8 cellular contexts compared by ENCODE assay signal in the genomic region with DNA sequence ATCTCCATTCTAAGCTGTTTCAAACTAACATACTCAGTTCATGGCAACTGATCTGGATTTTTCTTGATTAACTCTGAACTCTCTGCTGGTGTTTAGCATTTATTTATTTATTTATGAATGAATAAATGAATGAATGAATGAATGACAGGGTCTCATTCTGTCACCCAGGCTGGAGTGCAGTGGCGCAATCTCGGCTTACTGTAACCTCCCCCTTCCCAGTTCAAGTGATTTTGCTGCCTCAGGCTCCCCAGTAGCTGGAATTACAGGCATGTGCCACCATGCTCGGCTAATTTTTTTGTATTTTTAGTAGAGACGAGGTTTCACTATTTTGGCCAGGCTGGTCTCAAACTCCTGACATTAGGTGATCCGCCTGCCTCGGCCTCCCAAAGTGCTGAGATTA.
DNase-seq lines count a peak whose midpoint lies in the region; FAIRE-seq and TF ChIP-seq lines count a peak whose summit lies in the region.
"Not testable (repeated sequence)": the region's sequence is repeated elsewhere in the genome, so short reads cannot be mapped to it uniquely, and the experiment has no call there.

No MANE protein-coding gene starts in this region.

- FAIRE-seq in astrocyte (lab: Jason Lieb, UNC): not testable (repeated sequence)

- 95% methylated on average over 6 of the region's 6 CpGs for WGBS in SK-N-SH (ENCODE audit: low lambda C conversion rate)
- no CpG with 5 or more reads among the region's 6 CpGs for WGBS in trophoblast cell (ENCODE audit: extremely low coverage, insufficient coverage, insufficient read length)
- 98% methylated on average over 6 of the region's 6 CpGs for WGBS in smooth muscle cell (ENCODE audit: low lambda C conversion rate)

- peaks cover 48% of the 10 kb centered on the region for H3K79me2 ChIP-seq in SK-N-SH (ENCODE audit: insufficient read depth)
- H3K79me2 ChIP-seq in astrocyte (ENCODE audit: insufficient read depth, low read length): peaks cover 13% of the 10 kb centered on the region
- not testable (repeated sequence) for H3K79me2 ChIP-seq in trophoblast cell (ENCODE audit: control insufficient read depth, insufficient read depth, low read length, poor library complexity)
- peaks cover 17% of the 10 kb centered on the region for H3K79me2 ChIP-seq in smooth muscle cell (ENCODE audit: low read depth)

- H3K27me3 Mint-ChIP-seq in Calu3 (ENCODE audit: unreplicated experiment); HFFc6 (ENCODE audit: insufficient read depth); astrocyte (ENCODE audit: low read depth, unreplicated experiment); mesothelial cell of epicardium (ENCODE audit: low read depth): not testable (repeated sequence)

- H3K27ac Mint-ChIP-seq in Calu3 (ENCODE audit: unreplicated experiment) (peak overlapping the region; percentile 45), HFFc6 (peak overlapping the region; percentile 64), mesothelial cell of epicardium (peak overlapping the region; percentile 35)
- H3K27ac Mint-ChIP-seq in astrocyte (ENCODE audit: unreplicated experiment): not testable (repeated sequence)

- H3K4me2 ChIP-seq in SK-N-SH; trophoblast cell (ENCODE audit: low read length); smooth muscle cell: not testable (repeated sequence)
- peak overlapping the region; percentile 20 for H3K4me2 ChIP-seq in astrocyte (ENCODE audit: low read length)

- not testable (repeated sequence) for H2AFZ ChIP-seq in SK-N-SH (ENCODE audit: low read depth); astrocyte (ENCODE audit: low read depth, low read length); trophoblast cell (ENCODE audit: insufficient read depth, low read length, poor library complexity); smooth muscle cell (ENCODE audit: low read depth)

- not testable (repeated sequence) for H4K91ac ChIP-seq in trophoblast cell (ENCODE audit: low read depth, low read length)

- not testable (repeated sequence) for H3K4me3 ChIP-seq in SK-N-SH (ENCODE audit: low read depth in 2 of 2, low read length in 1 of 2); astrocyte (ENCODE audit: insufficient read depth, low read depth, low read length); brain microvascular endothelial cell (ENCODE audit: low read depth, low read length); trophoblast cell (ENCODE audit: low read depth, low read length); smooth muscle cell

- H4K12ac ChIP-seq in trophoblast cell (ENCODE audit: low read depth, low read length): not testable (repeated sequence)

- H3K27ac ChIP-seq in SK-N-SH (ENCODE audit: low read depth in 2 of 2, low read length in 1 of 2) (peak overlapping the region; percentile 65 to 85), astrocyte (ENCODE audit: low read depth, low read length) (peak overlapping the region; percentile 66), brain microvascular endothelial cell (peak overlapping the region; percentile 69), smooth muscle cell (ENCODE audit: low read depth) (peak overlapping the region; percentile 66)
- H3K27ac ChIP-seq in trophoblast cell (ENCODE audit: low read depth, low read length): not testable (repeated sequence)

- H3K27me3 ChIP-seq in SK-N-SH (ENCODE audit: insufficient read depth); astrocyte (ENCODE audit: insufficient read depth, low read length); brain microvascular endothelial cell (replicated peaks); trophoblast cell (ENCODE audit: insufficient read depth, low read length); smooth muscle cell (ENCODE audit: low read depth): not testable (repeated sequence)

- not testable (repeated sequence) for H3K18ac ChIP-seq in trophoblast cell (ENCODE audit: low read length)

- H3K4me1 ChIP-seq in SK-N-SH (ENCODE audit: control insufficient read depth in 1 of 2, insufficient read depth in 2 of 2, low read depth in 1 of 2, low read length in 1 of 2) (peaks cover 0 to 13% of the 10 kb centered on the region in 2 experiments; a peak in 2 of 4 replicates), astrocyte (ENCODE audit: insufficient read depth, low read length) (peaks cover 18% of the 10 kb centered on the region)
- H3K4me1 ChIP-seq in trophoblast cell (ENCODE audit: control insufficient read depth in 1 of 2, insufficient read depth in 2 of 2, low read length in 2 of 2); smooth muscle cell (ENCODE audit: low read depth): not testable (repeated sequence)

- not testable (repeated sequence) for H2BK120ac ChIP-seq in trophoblast cell (ENCODE audit: insufficient read depth, low read length, poor library complexity)

- H3K4me3 Mint-ChIP-seq in Calu3 (ENCODE audit: low read depth, unreplicated experiment); astrocyte (ENCODE audit: unreplicated experiment); mesothelial cell of epicardium: not testable (repeated sequence)
- peak overlapping the region; percentile 41 for H3K4me3 Mint-ChIP-seq in HFFc6

- TF ChIP-seq CTCF in Calu3 (IDR thresholded peaks at IDR 0.05; ENCODE audit: unreplicated experiment); HFFc6 (IDR thresholded peaks at IDR 0.05); SK-N-SH (IDR thresholded peaks at IDR 0.05); astrocyte (IDR thresholded peaks at IDR 0.05; ENCODE audit: insufficient read depth, low read depth, low read length); brain microvascular endothelial cell (IDR thresholded peaks at IDR 0.05; ENCODE audit: low read depth, low read length, missing control alignments); mesothelial cell of epicardium (IDR thresholded peaks at IDR 0.05; ENCODE audit: unreplicated experiment); smooth muscle cell (IDR thresholded peaks at IDR 0.05; ENCODE audit: borderline replicate concordance, insufficient read depth, poor library complexity, severe bottlenecking): not testable (repeated sequence)

- TF ChIP-seq EP300 in SK-N-SH (IDR thresholded peaks at IDR 0.05; ENCODE audit: borderline replicate concordance in 1 of 2, low read depth in 1 of 2, low read length in 1 of 2): not testable (repeated sequence)

- H2BK5ac ChIP-seq in trophoblast cell (ENCODE audit: low read depth, low read length, poor library complexity): not testable (repeated sequence)

- H3K9me3 Mint-ChIP-seq in Calu3 (ENCODE audit: low read depth, unreplicated experiment); HFFc6; astrocyte (ENCODE audit: unreplicated experiment): not testable (repeated sequence)
- H3K9me3 Mint-ChIP-seq in mesothelial cell of epicardium: peaks cover 12% of the 10 kb centered on the region

- BruUV-seq in Calu3 (replicated peaks; lab: Mats Ljungman, UMichigan): not testable (repeated sequence)

- H2BK12ac ChIP-seq in trophoblast cell (ENCODE audit: low read length): not testable (repeated sequence)

- H3K36me3 ChIP-seq in SK-N-SH (replicated peaks in 1 of 2; ENCODE audit: control insufficient read depth in 1 of 2, insufficient read depth in 2 of 2, low read length in 1 of 2): peaks cover 11 to 53% of the 10 kb centered on the region in 2 experiments
- H3K36me3 ChIP-seq in astrocyte (ENCODE audit: insufficient read depth, low read length); brain microvascular endothelial cell (replicated peaks); trophoblast cell (ENCODE audit: control insufficient read depth in 1 of 2, insufficient read depth in 2 of 2, low read length in 2 of 2): not testable (repeated sequence)
- H3K36me3 ChIP-seq in smooth muscle cell (ENCODE audit: low read depth): peaks cover 10% of the 10 kb centered on the region

- POLR2A ChIA-PET in SK-N-SH (lab: Yijun Ruan, JAX): not testable (repeated sequence)

- not testable (repeated sequence) for H3K4ac ChIP-seq in trophoblast cell (ENCODE audit: low read depth, low read length)

- H3K4me1 Mint-ChIP-seq in Calu3 (ENCODE audit: low read depth, unreplicated experiment) (peaks cover 18% of the 10 kb centered on the region), HFFc6 (ENCODE audit: low read depth) (peaks cover 43% of the 10 kb centered on the region), astrocyte (ENCODE audit: low read depth, unreplicated experiment) (peaks cover 19% of the 10 kb centered on the region), mesothelial cell of epicardium (peaks cover 29% of the 10 kb centered on the region)

- H3K36me3 Mint-ChIP-seq in Calu3 (ENCODE audit: insufficient read depth, unreplicated experiment); astrocyte (ENCODE audit: low read depth, unreplicated experiment): not testable (repeated sequence)
- H3K36me3 Mint-ChIP-seq in HFFc6 (ENCODE audit: low read depth) (peaks cover 31% of the 10 kb centered on the region), mesothelial cell of epicardium (peaks cover 21% of the 10 kb centered on the region)

- in situ Hi-C loops in brain microvascular endothelial cell (cut with HindIII; ENCODE audit: low pct_ligation_motif_present, low sequenced_read_pairs): not testable (repeated sequence)

- not testable (repeated sequence) for H2AK5ac ChIP-seq in trophoblast cell (ENCODE audit: low read length)

- not testable (repeated sequence) for H3K9me3 ChIP-seq in SK-N-SH; astrocyte (ENCODE audit: insufficient read depth, low read depth, low read length); trophoblast cell (ENCODE audit: insufficient read depth, low read depth, low read length); smooth muscle cell (replicated peaks; ENCODE audit: low read depth)

- not testable (repeated sequence) for DNase-seq in Calu3; HFFc6; SK-N-SH; astrocyte (ENCODE audit: low read depth); brain microvascular endothelial cell; mesothelial cell of epicardium (ENCODE audit: low spot score in 2 of 2, unreplicated experiment in 2 of 2); smooth muscle cell (lab: John Stamatoyannopoulos, UW; ENCODE audit: unreplicated experiment)
- peak; percentile 26 to 51 for DNase-seq in trophoblast cell

- H3F3A ChIP-seq in SK-N-SH (replicated peaks; ENCODE audit: insufficient read depth): peaks cover 31% of the 10 kb centered on the region
- H3F3A ChIP-seq in smooth muscle cell (ENCODE audit: low read depth): not testable (repeated sequence)

- TF ChIP-seq RAD21 in SK-N-SH (IDR thresholded peaks at IDR 0.05; ENCODE audit: low read length): not testable (repeated sequence)

- H3K9me2 ChIP-seq in SK-N-SH: not testable (repeated sequence)

- not testable (repeated sequence) for H3K9ac ChIP-seq in SK-N-SH; trophoblast cell (ENCODE audit: low read length); smooth muscle cell (ENCODE audit: low read depth)
- H3K9ac ChIP-seq in astrocyte (ENCODE audit: low read length): peak overlapping the region; percentile 62

- not testable (repeated sequence) for H4K20me1 ChIP-seq in SK-N-SH (ENCODE audit: insufficient read depth); astrocyte (ENCODE audit: insufficient read depth, low read length)
- peaks cover 20% of the 10 kb centered on the region for H4K20me1 ChIP-seq in smooth muscle cell (ENCODE audit: low read depth)

- H4K8ac ChIP-seq in trophoblast cell (ENCODE audit: low read depth, low read length): not testable (repeated sequence)

- not testable (repeated sequence) for H3K23ac ChIP-seq in trophoblast cell (ENCODE audit: low read length)

- CTCF ChIA-PET in Calu3 (lab: Charles Lee): not testable (repeated sequence)
- CTCF ChIA-PET in SK-N-SH (lab: Yijun Ruan, JAX): interaction anchor here (0.6 kb wide), 1 partner anchor 51 kb away, joined by 5 read pairs; no protein-coding TSS in a partner anchor

- not testable (repeated sequence) for H3K79me1 ChIP-seq in trophoblast cell (ENCODE audit: low read length)

- H3K14ac ChIP-seq in trophoblast cell (ENCODE audit: low read length): not testable (repeated sequence)

- intact Hi-C loops in Calu3 (cut with micrococcal nuclease; ENCODE audit: unreplicated experiment): not testable (repeated sequence)
